13 cellular contexts compared by ENCODE assay signal in the genomic region with DNA sequence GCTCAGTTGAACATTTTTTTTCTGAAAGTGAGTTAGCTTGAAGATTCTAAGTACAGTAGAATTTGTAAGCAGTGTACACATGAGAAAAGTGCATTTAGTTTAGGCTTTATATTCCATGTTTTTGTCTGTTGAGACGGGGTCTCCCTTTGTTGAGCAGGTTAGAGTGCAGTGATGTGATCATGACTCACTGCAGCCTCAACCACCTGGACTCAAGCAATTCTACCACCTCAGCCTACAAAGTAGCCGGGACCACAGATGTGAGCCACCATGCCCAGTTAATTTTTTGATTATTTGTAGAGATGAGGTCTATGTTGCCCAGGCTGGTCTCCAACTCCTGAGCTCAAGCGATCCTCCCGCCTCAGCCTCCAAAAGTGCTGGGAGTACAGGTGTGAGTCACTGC. TPM values are rescaled to one million over a fixed set of nuclear protein-coding genes. Genes with fewer than 3 reads are reported as not detected.
A peak's percentile ranks its signal among the peaks of the same experiment; 100 is the strongest.
DNase-seq lines count a peak whose midpoint lies in the region; ATAC-seq and TF ChIP-seq lines count a peak whose summit lies in the region.
"Had no signal": no experiment of that assay in that cellular context is flagged by ENCODE, and none has a peak within 500 bp of the region (broad histone marks: within the 10 kb centered on the region; RNA-seq: fewer than 3 reads in every experiment).

No MANE protein-coding gene starts in this region.

- no peaks in the 10 kb centered on the region for H3K9me3 Mint-ChIP-seq in activated naive CD4-positive, alpha-beta T cell treated with anti-CD3 and anti-CD28 coated beads, Interleukin-2, amount 10 ng/mL, durations not matched to agents 7 days and 5 days
- H3K9me3 Mint-ChIP-seq in activated naive CD4-positive, alpha-beta T cell treated with anti-CD3 and anti-CD28 coated beads, Interleukin-2, amount 50 U/mL, for 72 hours, result no peaks in the 10 kb centered on the region
- no peaks in the 10 kb centered on the region for H3K9me3 Mint-ChIP-seq in H9
- H3K9me3 Mint-ChIP-seq: CD4-positive, alpha-beta memory T cell; IgD-negative memory B cell had no signal

- peaks cover 19% of the 10 kb centered on the region for H3K36me3 Mint-ChIP-seq in activated naive CD4-positive, alpha-beta T cell treated with anti-CD3 and anti-CD28 coated beads, Interleukin-2, amount 10 ng/mL, durations not matched to agents 7 days and 5 days
- H3K36me3 Mint-ChIP-seq in activated naive CD4-positive, alpha-beta T cell treated with anti-CD3 and anti-CD28 coated beads, Interleukin-2, amount 50 U/mL, for 72 hours, result peaks cover 0 to 6% of the 10 kb centered on the region in 2 donors
- peaks cover 12 to 35% (median 22%) of the 10 kb centered on the region in 3 experiments; a peak in 5 of 7 replicates for H3K36me3 Mint-ChIP-seq in H9 (ENCODE audit: insufficient read depth in 1 of 3, low read depth in 3 of 3)
- H3K36me3 Mint-ChIP-seq: IgD-negative memory B cell had no signal

- no peaks in the 10 kb centered on the region for H3K27me3 Mint-ChIP-seq in activated naive CD4-positive, alpha-beta T cell treated with anti-CD3 and anti-CD28 coated beads, Interleukin-2, amount 10 ng/mL, durations not matched to agents 7 days and 5 days
- H3K27me3 Mint-ChIP-seq in H9 (ENCODE audit: low read depth), result no peaks in the 10 kb centered on the region
- H3K27me3 Mint-ChIP-seq: B cell; CD4-positive, alpha-beta memory T cell; IgD-negative memory B cell had no signal

- no peaks in the 10 kb centered on the region for H4K20me1 ChIP-seq in H9 (ENCODE audit: control insufficient read depth, insufficient read depth, insufficient read length)

- H3T11ph ChIP-seq in H9 (ENCODE audit: low read length), result no peak overlapping the region

- no peak overlapping the region for H2AFZ ChIP-seq in H9 (ENCODE audit: low read length)

- no peak overlapping the region for H4K8ac ChIP-seq in H9 (replicated peaks; ENCODE audit: insufficient read length, low read depth, low read length)

- H4K91ac ChIP-seq in H9 (ENCODE audit: insufficient read length, low read depth, low read length), result no peak overlapping the region

- H3K4me3 Mint-ChIP-seq in activated naive CD4-positive, alpha-beta T cell treated with anti-CD3 and anti-CD28 coated beads, Interleukin-2, amount 10 ng/mL, durations not matched to agents 7 days and 5 days, result no peak overlapping the region
- no peak overlapping the region for H3K4me3 Mint-ChIP-seq in H9
- H3K4me3 Mint-ChIP-seq: B cell; CD4-positive, alpha-beta memory T cell; IgD-negative memory B cell had no signal

- H3K18ac ChIP-seq in H9 (ENCODE audit: insufficient read length, low read depth, low read length), result no peak overlapping the region

- H3K4me1 ChIP-seq in foreskin keratinocyte (no peaks in the 10 kb centered on the region), H9 (ENCODE audit: insufficient read depth, low read length) (no peaks in the 10 kb centered on the region), right cardiac atrium (ENCODE audit: control insufficient read depth, insufficient read depth, low read length) (no peaks in the 10 kb centered on the region)

- no peak overlapping the region for H2BK5ac ChIP-seq in H9 (ENCODE audit: insufficient read length, low read length)

- no peak overlapping the region for H2BK15ac ChIP-seq in H9 (ENCODE audit: low read depth, low read length)

- no peak for ATAC-seq in activated naive CD4-positive, alpha-beta T cell treated with anti-CD3 and anti-CD28 coated beads, Interleukin-2, amount 50 U/mL, for 72 hours
- ATAC-seq in foreskin keratinocyte (peak; percentile 70), HG02763 (IDR thresholded peaks at IDR 0.05; ENCODE audit: unreplicated experiment) (no peak), right cardiac atrium (no peak)

- H3K4me2 ChIP-seq in H9 (ENCODE audit: insufficient read depth, insufficient read length, low read length), result no peak overlapping the region

- H3K27me3 ChIP-seq in foreskin keratinocyte (no peaks in the 10 kb centered on the region), H9 (ENCODE audit: insufficient read depth, low read length) (no peaks in the 10 kb centered on the region), right cardiac atrium (ENCODE audit: control insufficient read depth, insufficient read depth) (no peaks in the 10 kb centered on the region)

- no peak overlapping the region for H2BK12ac ChIP-seq in H9 (ENCODE audit: insufficient read length, low read depth, low read length)

- no peaks in the 10 kb centered on the region for H3K79me1 ChIP-seq in H9 (ENCODE audit: insufficient read depth, low read depth, low read length, poor library complexity, severe bottlenecking)

- no peak overlapping the region for H3K23ac ChIP-seq in H9 (ENCODE audit: insufficient read length, low read depth, low read length)

- CTCF ChIA-PET in activated naive CD4-positive, alpha-beta T cell treated with anti-CD3 and anti-CD28 coated beads, Interleukin-2, amount 10 ng/mL, durations not matched to agents 7 days and 5 days (lab: Charles Lee), result no interaction called here

- TF ChIP-seq CTCF in foreskin keratinocyte (conservative IDR thresholded peaks at IDR 0.05), result no peak
- no peak for TF ChIP-seq CTCF in H9 (conservative IDR thresholded peaks at IDR 0.05)

- H3K4ac ChIP-seq in H9 (ENCODE audit: low read depth, low read length), result no peak overlapping the region

- H3K23me2 ChIP-seq in H9 (ENCODE audit: insufficient read length, low read depth, low read length, poor library complexity, severe bottlenecking), result no peaks in the 10 kb centered on the region

- no peak overlapping the region for H4K5ac ChIP-seq in H9 (ENCODE audit: insufficient read length, low read depth, low read length)

- H3K56ac ChIP-seq in H9 (ENCODE audit: insufficient read length, low read depth, low read length), result no peak overlapping the region

- no peaks in the 10 kb centered on the region for H3K79me2 ChIP-seq in H9 (ENCODE audit: insufficient read depth, low read length)

- H3K9ac ChIP-seq in SK-N-MC (ENCODE audit: insufficient read length) (no peak overlapping the region), H9 (ENCODE audit: extremely low read depth, insufficient read length, low read length) (no peak overlapping the region)

- H2BK20ac ChIP-seq in H9 (ENCODE audit: low read depth, low read length, poor library complexity, severe bottlenecking), result no peak overlapping the region

- H3K9me3 ChIP-seq in SK-N-MC (ENCODE audit: low read depth, low read length) (no peaks in the 10 kb centered on the region), H9 (ENCODE audit: control insufficient read depth, low read depth, low read length) (no peaks in the 10 kb centered on the region), right cardiac atrium (ENCODE audit: control insufficient read depth, low read length) (no peaks in the 10 kb centered on the region)

- no peak overlapping the region for H2BK120ac ChIP-seq in H9 (ENCODE audit: low read depth, low read length, poor library complexity, severe bottlenecking)

- H3K4me3 ChIP-seq in SK-N-MC (no peak overlapping the region), right cardiac atrium (ENCODE audit: low read length) (no peak overlapping the region)

- no peak for DNase-seq in activated naive CD4-positive, alpha-beta T cell treated with anti-CD3 and anti-CD28 coated beads, Interleukin-2, amount 10 ng/mL, durations not matched to agents 7 days and 5 days
- no peak for DNase-seq in activated naive CD4-positive, alpha-beta T cell treated with anti-CD3 and anti-CD28 coated beads, Interleukin-2, amount 50 U/mL, for 72 hours (ENCODE audit: low spot score in 2 of 2)
- DNase-seq in SK-N-MC (ENCODE audit: low read depth, low spot score) (no peak), foreskin keratinocyte (peak in 1 of 2 donors; percentile 43), H9 (no peak), right cardiac atrium (no peak)
- DNase-seq: CD4-positive, alpha-beta memory T cell; DND-41; GDM1 had no signal

- H3K27ac ChIP-seq in SK-N-MC, result peak overlapping the region; percentile 36; the same call in 1 of the 2 replicates
- H3K27ac ChIP-seq in foreskin keratinocyte, result no peak overlapping the region
- no peak overlapping the region for H3K27ac ChIP-seq in H9 (ENCODE audit: insufficient read length, low read depth, low read length)
- no peak overlapping the region for H3K27ac ChIP-seq in right cardiac atrium (ENCODE audit: low read length)
- H3K27ac ChIP-seq: C4-2B had no signal

- H3K4me1 Mint-ChIP-seq in activated naive CD4-positive, alpha-beta T cell treated with anti-CD3 and anti-CD28 coated beads, Interleukin-2, amount 10 ng/mL, durations not matched to agents 7 days and 5 days, result peaks cover 11% of the 10 kb centered on the region
- H3K4me1 Mint-ChIP-seq in H9, result peaks cover 4 to 5% of the 10 kb centered on the region in 2 experiments

- no peak overlapping the region for H3K14ac ChIP-seq in H9 (ENCODE audit: insufficient read depth, low read length)

- intact Hi-C loops in right cardiac atrium (cut with DNase I), result no loop called here

- H2AK5ac ChIP-seq in H9 (ENCODE audit: insufficient read length, low read length), result no peak overlapping the region

- peak overlapping the region; percentile 33 for H3K27ac Mint-ChIP-seq in activated naive CD4-positive, alpha-beta T cell treated with anti-CD3 and anti-CD28 coated beads, Interleukin-2, amount 10 ng/mL, durations not matched to agents 7 days and 5 days
- no peak overlapping the region for H3K27ac Mint-ChIP-seq in activated naive CD4-positive, alpha-beta T cell treated with anti-CD3 and anti-CD28 coated beads, Interleukin-2, amount 50 U/mL, for 72 hours
- peak overlapping the region in 1 of 3 experiments; percentile 57; a peak in 2 of 7 replicates for H3K27ac Mint-ChIP-seq in H9
- H3K27ac Mint-ChIP-seq: B cell; CD4-positive, alpha-beta memory T cell; IgD-negative memory B cell had no signal

- no CpG with 5 or more reads among the region's 4 CpGs for WGBS in H9 (ENCODE audit: extremely low coverage, insufficient read length, low lambda C conversion rate)
- 97% methylated on average over 4 of the region's 4 CpGs for WGBS in right cardiac atrium

- H3K36me3 ChIP-seq in SK-N-MC (ENCODE audit: insufficient read depth, low read length), result peaks cover 17% of the 10 kb centered on the region

RNA-seq across cellular contexts. Expression of a gene that starts 5.3 kb away (rescaled TPM):
- total RNA-seq in activated naive CD4-positive, alpha-beta T cell treated with anti-CD3 and anti-CD28 coated beads, Interleukin-2, amount 50 U/mL, for 72 hours, result 10 to 100 TPM; 26.6 to 32.3 TPM
- total RNA-seq in foreskin keratinocyte (26.6 and 30.1 TPM in 2 replicates), H9 (2021) (17.1 and 19.7 TPM in 2 replicates), right cardiac atrium (10 to 100 TPM in 1 of 4 donors, 1 to 10 TPM in 3; 7.6 to 11.5 (median 7.9) TPM)
- polyA plus RNA-seq in foreskin keratinocyte (5.8 and 6.4 TPM in 2 replicates), right cardiac atrium (2.3 TPM)

RNA-seq across cellular contexts. Expression of a gene that starts 20.0 kb away (rescaled TPM):
- total RNA-seq in activated naive CD4-positive, alpha-beta T cell treated with anti-CD3 and anti-CD28 coated beads, Interleukin-2, amount 50 U/mL, for 72 hours, result 100 to 1,000 TPM; 100 to 115 TPM
- total RNA-seq in foreskin keratinocyte, result 61.1 and 64.4 TPM in 2 replicates
- 88.0 and 105 TPM in 2 replicates for polyA plus RNA-seq in foreskin keratinocyte
- total RNA-seq in H9 (2021), result 65.6 and 74.5 TPM in 2 replicates
- 1 to 10 TPM in 2 of 4 donors, not detected in 2; 1.0 TPM for total RNA-seq in right cardiac atrium
- 0.57 TPM for polyA plus RNA-seq in right cardiac atrium

RNA-seq across cellular contexts. Expression of a gene that starts 26.4 kb away (rescaled TPM):
- total RNA-seq in activated naive CD4-positive, alpha-beta T cell treated with anti-CD3 and anti-CD28 coated beads, Interleukin-2, amount 50 U/mL, for 72 hours, result 10 to 100 TPM; 21.7 to 24.7 TPM
- 20.9 and 22.6 TPM in 2 replicates for total RNA-seq in foreskin keratinocyte
- polyA plus RNA-seq in foreskin keratinocyte, result 21.1 and 22.2 TPM in 2 replicates
- 21.7 and 22.9 TPM in 2 replicates for total RNA-seq in H9 (2021)
- total RNA-seq in right cardiac atrium, result 10 to 100 TPM; 15.2 to 20.1 (median 19.0) TPM
- polyA plus RNA-seq in right cardiac atrium, result 11.7 TPM

Comparison
In these comparisons a context has a peak if more than half of its experiments do, and no peak if none do; other contexts are left out.
1. RNA of a gene that starts 20.0 kb away (total RNA-seq): 100 to 115 TPM in activated naive CD4-positive, alpha-beta T cell treated with anti-CD3 and anti-CD28 coated beads, Interleukin-2, amount 50 U/mL, for 72 hours, 65.6 to 74.5 TPM in H9 and 61.1 to 64.4 TPM in foreskin keratinocyte; 1.0 TPM in right cardiac atrium; every median in the first group is over 10 times any median in the second.